Comparison of ENCODE assay signal across 7 cellular contexts in the genomic region with DNA sequence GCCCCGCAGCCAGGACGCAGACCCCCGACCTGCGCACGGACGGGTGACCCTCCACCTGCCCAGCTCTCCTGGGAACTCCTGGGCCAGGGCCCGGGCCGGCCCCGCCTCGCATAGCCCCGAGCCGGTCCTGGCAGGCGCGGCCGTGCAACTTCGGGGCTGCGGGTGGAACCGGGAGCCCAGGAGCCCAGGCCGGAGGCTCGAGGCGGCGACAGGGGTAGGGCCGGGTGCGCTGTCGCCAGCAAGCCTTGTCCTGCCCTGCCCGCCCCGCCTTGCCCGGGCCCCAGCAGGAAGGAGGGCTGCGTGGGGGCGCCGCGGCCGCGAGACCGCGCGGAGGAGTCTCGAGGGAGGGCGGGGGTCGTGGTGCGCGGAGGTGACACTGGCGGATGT. TPM values are rescaled to one million over a fixed set of nuclear protein-coding genes. Genes with fewer than 3 reads are reported as not detected.
DNase-seq lines count a peak whose midpoint lies in the region; ATAC-seq, FAIRE-seq and TF ChIP-seq lines count a peak whose summit lies in the region.

No MANE protein-coding gene starts in this region.

- no peak for TF ChIP-seq EP300 in H1 (IDR thresholded peaks at IDR 0.05; ENCODE audit: borderline replicate concordance in 1 of 2, low read depth in 2 of 2, low read length in 2 of 2)

- peak overlapping the region; percentile 30 for H3K56ac ChIP-seq in H1 (replicated peaks; ENCODE audit: insufficient read length, low read depth, low read length)

- no peak overlapping the region for H3K27ac Mint-ChIP-seq in natural killer cell treated with Interleukin-12 subunit alpha and Interleukin-12 subunit beta and Interleukin-15 and Interleukin-18, amount 100 ng/mL, for 72 hours

- no peak overlapping the region; the same call in 1 of the 2 replicates for H3K27ac ChIP-seq in Karpas-422 (ENCODE audit: low read length)
- no peak overlapping the region; the same call in 1 of the 2 replicates for H3K27ac ChIP-seq in H1 (ENCODE audit: low read depth, low read length)

- H3K18ac ChIP-seq in H1 (ENCODE audit: extremely low read depth, low read length) = no peak overlapping the region

- no peak overlapping the region for H3K23ac ChIP-seq in H1 (ENCODE audit: insufficient read length)

- peak overlapping the region; percentile 90 for H3K4me2 ChIP-seq in Karpas-422 (ENCODE audit: low read depth, low read length, poor library complexity, severe bottlenecking)
- H3K4me2 ChIP-seq in H1 (ENCODE audit: insufficient read depth in 1 of 2, low read depth in 2 of 2, low read length in 2 of 2) = peak overlapping the region; percentile 40 to 94

- WGBS in H1 (ENCODE audit: extremely low coverage in 1 of 2, insufficient coverage in 1 of 2, insufficient read length in 1 of 2, insufficient replicate concordance in 2 of 2, low coverage in 1 of 2, low lambda C conversion rate in 2 of 2, missing lambda C conversion rate in 1 of 2), 2 experiments = 3% methylated on average over 24 of the region's 43 CpGs; no CpG with 5 or more reads in 1 of the 2 experiments

- H2BK5ac ChIP-seq in H1 (ENCODE audit: low read depth, low read length) = no peak overlapping the region

- no peaks in the 10 kb centered on the region for H3K27me3 Mint-ChIP-seq in natural killer cell treated with Interleukin-12 subunit alpha and Interleukin-12 subunit beta and Interleukin-15 and Interleukin-18, amount 100 ng/mL, for 72 hours

- FAIRE-seq in H1 (lab: Jason Lieb, UNC) = no peak
- no peak for FAIRE-seq in H54 (lab: Jason Lieb, UNC)

- H4K8ac ChIP-seq in H1 (ENCODE audit: extremely low read depth, insufficient read depth, low read length) = peak overlapping the region; percentile 71; the same call in 1 of the 2 replicates

- H3K27me3 ChIP-seq in Karpas-422 (ENCODE audit: low read length) = no peaks in the 10 kb centered on the region
- peaks cover 0 to 25% (median 14%) of the 10 kb centered on the region in 4 experiments; a peak in 6 of 7 replicates for H3K27me3 ChIP-seq in H1 (replicated peaks in 1 of 4; ENCODE audit: control insufficient read depth in 3 of 4, extremely low read depth in 1 of 4, insufficient read depth in 3 of 4, low read length in 3 of 4)

- no peak overlapping the region for H2BK15ac ChIP-seq in H1 (ENCODE audit: low read length)

- TF ChIP-seq POLR2A in H1 (IDR thresholded peaks at IDR 0.05; ENCODE audit: control extremely low read depth in 1 of 2, low read depth in 2 of 2, low read length in 2 of 2) (no peak), H54 (IDR thresholded peaks at IDR 0.05; ENCODE audit: low read depth, low read length) (no peak)

- no peak overlapping the region for H4K5ac ChIP-seq in H1 (ENCODE audit: insufficient read length, low read depth, low read length)

- H3K4me1 ChIP-seq in Karpas-422 (ENCODE audit: low read length) (peaks cover 9% of the 10 kb centered on the region), H1 (replicated peaks in 1 of 4; ENCODE audit: control insufficient read depth in 3 of 4, insufficient read depth in 4 of 4, low read length in 3 of 4) (peaks cover 0 to 10% (median 6%) of the 10 kb centered on the region in 4 experiments; a peak in 6 of 7 replicates)

- peaks cover 15 to 17% of the 10 kb centered on the region in 2 donors for H3K4me1 Mint-ChIP-seq in natural killer cell treated with Interleukin-12 subunit alpha and Interleukin-12 subunit beta and Interleukin-15 and Interleukin-18, amount 100 ng/mL, for 72 hours (ENCODE audit: low read depth in 2 of 2)

- no peak overlapping the region for H4K91ac ChIP-seq in H1 (replicated peaks; ENCODE audit: insufficient read length, low read length)

- DNase-seq in Karpas-422 (no peak), H1 (ENCODE audit: low read depth in 1 of 2, low spot score in 2 of 2) (no peak), H54 (ENCODE audit: insufficient read length, low spot score) (no peak), GM10248 (ENCODE audit: extremely low spot score) (no peak), NCI-H187 (lab: John Stamatoyannopoulos, UW) (no peak)
- DNase-seq in natural killer cell treated with Interleukin-12 subunit alpha and Interleukin-12 subunit beta and Interleukin-15 and Interleukin-18, amount 100 ng/mL, for 72 hours (ENCODE audit: low spot score) = no peak

- no peaks in the 10 kb centered on the region for H3K9me3 Mint-ChIP-seq in natural killer cell treated with Interleukin-12 subunit alpha and Interleukin-12 subunit beta and Interleukin-15 and Interleukin-18, amount 100 ng/mL, for 72 hours

- H2BK20ac ChIP-seq in H1 (ENCODE audit: low read length) = no peak overlapping the region

- H2AK5ac ChIP-seq in H1 (ENCODE audit: low read depth, low read length) = no peak overlapping the region

- H3K14ac ChIP-seq in H1 (ENCODE audit: insufficient read length) = no peak overlapping the region

- H3K23me2 ChIP-seq in H1 (ENCODE audit: low read depth, low read length) = peaks cover 4% of the 10 kb centered on the region; the same call in 1 of the 2 replicates

- H3K79me2 ChIP-seq in Karpas-422 (ENCODE audit: low read length) = peaks cover 16% of the 10 kb centered on the region
- H3K79me2 ChIP-seq in H1 (ENCODE audit: control insufficient read depth in 1 of 2, insufficient read depth in 2 of 2, low read length in 2 of 2) = no peaks in the 10 kb centered on the region

- no peak overlapping the region for H2BK120ac ChIP-seq in H1 (replicated peaks; ENCODE audit: low read depth, low read length)

- peak overlapping the region; percentile 83 for H3K4me3 ChIP-seq in Karpas-422 (ENCODE audit: low read length)
- H3K4me3 ChIP-seq in H1 (ENCODE audit: extremely low read depth in 1 of 4, insufficient read depth in 2 of 4, low read depth in 3 of 4, low read length in 4 of 4) = peak overlapping the region; percentile 61 to 95 (median 70)

- peak overlapping the region; percentile 91 for H3K9ac ChIP-seq in Karpas-422 (ENCODE audit: low read length)
- H3K9ac ChIP-seq in H1 (replicated peaks in 1 of 4; ENCODE audit: extremely low read depth in 1 of 4, low read depth in 3 of 4, low read length in 3 of 4) = peak overlapping the region in 3 of 4 experiments; percentile 38 to 45 (median 44); a peak in 4 of 7 replicates

- peak overlapping the region; percentile 66 for H3K4me3 Mint-ChIP-seq in natural killer cell treated with Interleukin-12 subunit alpha and Interleukin-12 subunit beta and Interleukin-15 and Interleukin-18, amount 100 ng/mL, for 72 hours

- H2AFZ ChIP-seq in Karpas-422 (ENCODE audit: low read length) (peak overlapping the region; percentile 79; the same call in 1 of the 2 replicates), H1 (ENCODE audit: low read length) (peak overlapping the region; percentile 48; the same call in 1 of the 2 replicates)

- peak; percentile 21 for ATAC-seq in GM21367 (IDR thresholded peaks at IDR 0.05; ENCODE audit: unreplicated experiment)
- ATAC-seq in natural killer cell treated with Interleukin-12 subunit alpha and Interleukin-12 subunit beta and Interleukin-15 and Interleukin-18, amount 100 ng/mL, for 72 hours = peak; percentile 63 to 65

- TF ChIP-seq CTCF in H1 (IDR thresholded peaks at IDR 0.05; ENCODE audit: control extremely low read depth in 1 of 3, insufficient read depth in 1 of 3, low read depth in 1 of 3, low read length in 3 of 3) (no peak), GM10248 (IDR thresholded peaks at IDR 0.05; ENCODE audit: control extremely low read depth, extremely low read depth, low read depth, missing control alignments) (no peak)

- H3K9me3 ChIP-seq in Karpas-422 (ENCODE audit: low read length) = no peaks in the 10 kb centered on the region; the same call in 1 of the 2 replicates
- peaks cover 0 to 4% of the 10 kb centered on the region in 2 experiments; a peak in 1 of 4 replicates for H3K9me3 ChIP-seq in H1 (ENCODE audit: insufficient read depth in 2 of 2, low read depth in 1 of 2, low read length in 1 of 2)

- H3K36me3 ChIP-seq in Karpas-422 (ENCODE audit: insufficient read depth, low read length) = no peaks in the 10 kb centered on the region
- no peaks in the 10 kb centered on the region for H3K36me3 ChIP-seq in H1 (ENCODE audit: control insufficient read depth in 2 of 4, insufficient read depth in 4 of 4, low read length in 3 of 4)

- CTCF ChIA-PET in H1 (lab: Charles Lee; ENCODE audit: partially characterized antibody) = no interaction called here
- CTCF ChIA-PET in GM10248 (lab: Yijun Ruan, JAX) = no interaction called here

- no peak for TF ChIP-seq RAD21 in H1 (IDR thresholded peaks at IDR 0.05 in 1 of 2, conservative IDR thresholded peaks at IDR 0.05 in 1 of 2; ENCODE audit: low read depth in 2 of 2, low read length in 2 of 2)

- H4K20me1 ChIP-seq in Karpas-422 (ENCODE audit: insufficient read depth, low read depth, low read length) (no peaks in the 10 kb centered on the region), H1 (replicated peaks in 1 of 2; ENCODE audit: control insufficient read depth in 1 of 2, insufficient read depth in 2 of 2, low read length in 2 of 2) (no peaks in the 10 kb centered on the region)

- peaks cover 6% of the 10 kb centered on the region for H3K36me3 Mint-ChIP-seq in natural killer cell treated with Interleukin-12 subunit alpha and Interleukin-12 subunit beta and Interleukin-15 and Interleukin-18, amount 100 ng/mL, for 72 hours

- H3K9me2 ChIP-seq in Karpas-422 (replicated peaks; ENCODE audit: insufficient read depth, low read length) = no peaks in the 10 kb centered on the region

- POLR2A ChIA-PET in H1 (lab: Charles Lee; ENCODE audit: partially characterized antibody) = no interaction called here
- POLR2A ChIA-PET in GM10248 (lab: Yijun Ruan, JAX) = no interaction called here

- no peaks in the 10 kb centered on the region; the same call in 1 of the 2 replicates for H3K79me1 ChIP-seq in H1 (ENCODE audit: low read depth, low read length)

- no peak overlapping the region for H3K4ac ChIP-seq in H1 (replicated peaks; ENCODE audit: insufficient read length, low read depth, low read length)

- no peak overlapping the region for H2BK12ac ChIP-seq in H1 (ENCODE audit: low read depth, low read length)

RNA-seq across cellular contexts. Expression of a gene that starts 0.4 kb away (rescaled TPM):
- total RNA-seq in Karpas-422 (2014; rRNA removed; shearing (Covaris generic); ENCODE audit: low replicate concordance) = 12.2 and 16.7 TPM in 2 replicates
- 3.5 and 5.1 TPM in 2 replicates for total RNA-seq in H1 (2021; fragmentation: NEBNext Ultra II Directional; extraction: Animal tissue kit (Norgen Biotek cat#: 25700))
- polyA plus RNA-seq in H1 (2011; rRNA removed) = 9.0 and 9.1 TPM in 2 replicates
- 3.9 TPM for polyA plus RNA-seq in H1 (2011; cell fraction: cytosol; rRNA removed)
- polyA plus RNA-seq in H1 (2011; cell fraction: nucleus; rRNA removed) = 13.2 TPM
- polyA plus RNA-seq in H1 (2012, experiment 1 of 2) = 3.0 to 6.8 TPM (median 5.8 TPM) in 4 replicates
- 4.3 TPM for polyA plus RNA-seq in H1 (2012, experiment 2 of 2)
- polyA plus RNA-seq in H1 (2013, experiment 1 of 2) = 4.6 TPM
- polyA plus RNA-seq in H1 (2013, experiment 2 of 2) = 4.0 TPM
- 9.2 and 12.6 TPM in 2 replicates for polyA minus RNA-seq in H1 (2011; rRNA and poly(A)+ RNA removed)
- polyA minus RNA-seq in H1 (2011; cell fraction: cytosol; rRNA and poly(A)+ RNA removed) = 2.3 TPM
- polyA minus RNA-seq in H1 (2011; cell fraction: nucleus; rRNA and poly(A)+ RNA removed) = 11.4 TPM
- 10 to 100 TPM; 17.1 to 21.0 TPM for total RNA-seq in natural killer cell treated with Interleukin-12 subunit alpha and Interleukin-12 subunit beta and Interleukin-15 and Interleukin-18, amount 100 ng/mL, for 72 hours

RNA-seq across cellular contexts. Expression of a gene that starts 11.2 kb away (rescaled TPM):
- total RNA-seq in Karpas-422 (2014; rRNA removed; shearing (Covaris generic); ENCODE audit: low replicate concordance) = not detected in 2 replicates
- 5.7 and 6.4 TPM in 2 replicates for total RNA-seq in H1 (2021; fragmentation: NEBNext Ultra II Directional; extraction: Animal tissue kit (Norgen Biotek cat#: 25700))
- polyA plus RNA-seq in H1 (2011; rRNA removed) = 2.2 and 4.5 TPM in 2 replicates
- 3.4 TPM for polyA plus RNA-seq in H1 (2011; cell fraction: cytosol; rRNA removed)
- 6.4 TPM for polyA plus RNA-seq in H1 (2011; cell fraction: nucleus; rRNA removed)
- 2.6 to 3.6 TPM (median 3.4 TPM) in 4 replicates for polyA plus RNA-seq in H1 (2012, experiment 1 of 2)
- 3.8 TPM for polyA plus RNA-seq in H1 (2012, experiment 2 of 2)
- 4.4 TPM for polyA plus RNA-seq in H1 (2013, experiment 1 of 2)
- polyA plus RNA-seq in H1 (2013, experiment 2 of 2) = 4.6 TPM
- 0.51 and 1.2 TPM in 2 replicates for polyA minus RNA-seq in H1 (2011; rRNA and poly(A)+ RNA removed)
- polyA minus RNA-seq in H1 (2011; cell fraction: cytosol; rRNA and poly(A)+ RNA removed) = 1.8 TPM
- 3.5 TPM for polyA minus RNA-seq in H1 (2011; cell fraction: nucleus; rRNA and poly(A)+ RNA removed)
- total RNA-seq in natural killer cell treated with Interleukin-12 subunit alpha and Interleukin-12 subunit beta and Interleukin-15 and Interleukin-18, amount 100 ng/mL, for 72 hours = under 1 TPM in 1 of 2 donors, not detected in 1; 0.20 TPM
